Comparison of ENCODE assay signal across 16 cellular contexts in the genomic region with DNA sequence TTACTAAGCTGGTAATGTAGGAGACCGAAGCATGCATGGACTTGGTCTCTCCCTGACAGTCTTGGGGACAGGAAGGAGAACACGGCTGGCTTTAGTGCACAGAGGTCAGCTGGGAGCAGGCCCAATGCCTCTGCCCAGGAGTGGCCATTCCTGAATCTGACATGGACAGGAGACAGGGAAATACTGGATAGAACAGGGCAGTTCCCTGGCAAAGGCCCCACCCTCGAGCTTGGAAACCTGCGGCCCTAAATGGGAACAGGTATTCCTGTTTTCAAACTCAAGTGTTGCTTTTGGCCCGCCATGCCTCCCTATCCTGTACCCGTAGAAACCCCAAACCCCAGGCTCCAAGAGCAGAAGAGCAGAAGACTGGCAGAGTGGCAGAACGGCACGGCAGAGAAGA.
A peak's percentile ranks its signal among the peaks of the same experiment; 100 is the strongest.
DNase-seq lines count a peak whose midpoint lies in the region; ATAC-seq and TF ChIP-seq lines count a peak whose summit lies in the region.
"Had no signal": no experiment of that assay in that cellular context is flagged by ENCODE, and none has a peak within 500 bp of the region (broad histone marks: within the 10 kb centered on the region; RNA-seq: fewer than 3 reads in every experiment).

No MANE protein-coding gene starts in this region.

- TF ChIP-seq POLR2A in esophagus squamous epithelium (IDR thresholded peaks at IDR 0.05): no peak

- WGBS in esophagus squamous epithelium, 2 donors: 68 to 74% methylated on average over 7 to 8 of the region's 8 CpGs

- peak overlapping the region in 3 of 4 donors; percentile 52 to 66 (median 63) for H3K27ac ChIP-seq in esophagus squamous epithelium
- H3K27ac ChIP-seq: C4-2B had no signal

- H3K36me3 Mint-ChIP-seq in natural killer cell (no peaks in the 10 kb centered on the region), progenitor cell of endocrine pancreas (ENCODE audit: insufficient read depth) (peaks cover 15% of the 10 kb centered on the region)
- no peaks in the 10 kb centered on the region for H3K36me3 Mint-ChIP-seq in natural killer cell treated with Interleukin-12 subunit alpha and Interleukin-12 subunit beta and Interleukin-15 and Interleukin-18, amount 100 ng/mL, for 72 hours
- H3K36me3 Mint-ChIP-seq: CD4-positive, alpha-beta memory T cell had no signal

- TF ChIP-seq CTCF in natural killer cell (IDR thresholded peaks at IDR 0.05) (no peak), esophagus squamous epithelium (IDR thresholded peaks at IDR 0.05) (no peak), progenitor cell of endocrine pancreas (IDR thresholded peaks at IDR 0.05; ENCODE audit: unreplicated experiment) (no peak), GM13976 (IDR thresholded peaks at IDR 0.05; ENCODE audit: borderline replicate concordance, control extremely low read depth, extremely low read depth, insufficient read depth, missing control alignments) (no peak)

- DNase-seq in natural killer cell (no peak), esophagus squamous epithelium (lab: John Stamatoyannopoulos, UW) (no peak), progenitor cell of endocrine pancreas (ENCODE audit: low spot score, unreplicated experiment) (no peak), NCI-H187 (lab: John Stamatoyannopoulos, UW) (no peak), GM13976 (ENCODE audit: low spot score) (no peak)
- no peak for DNase-seq in natural killer cell treated with Interleukin-12 subunit alpha and Interleukin-12 subunit beta and Interleukin-15 and Interleukin-18, amount 100 ng/mL, for 72 hours (ENCODE audit: low spot score)
- DNase-seq: ACHN; CD4-positive, alpha-beta memory T cell; DMS153; DMS79 treated with DMSO at 0.1 percent for 48 hours; GDM1; GOT3; H9 had no signal

- H3K27ac Mint-ChIP-seq in natural killer cell (no peak overlapping the region), progenitor cell of endocrine pancreas (peak overlapping the region; percentile 45)
- no peak overlapping the region for H3K27ac Mint-ChIP-seq in natural killer cell treated with Interleukin-12 subunit alpha and Interleukin-12 subunit beta and Interleukin-15 and Interleukin-18, amount 100 ng/mL, for 72 hours
- H3K27ac Mint-ChIP-seq: CD4-positive, alpha-beta memory T cell; H9 had no signal

- peaks cover 0 to 8% (median 0%) of the 10 kb centered on the region in 3 donors for H3K36me3 ChIP-seq in esophagus squamous epithelium

- no peaks in the 10 kb centered on the region for H3K9me3 Mint-ChIP-seq in natural killer cell
- H3K9me3 Mint-ChIP-seq in natural killer cell treated with Interleukin-12 subunit alpha and Interleukin-12 subunit beta and Interleukin-15 and Interleukin-18, amount 100 ng/mL, for 72 hours: no peaks in the 10 kb centered on the region
- no peaks in the 10 kb centered on the region for H3K9me3 Mint-ChIP-seq in progenitor cell of endocrine pancreas (ENCODE audit: low read depth)
- H3K9me3 Mint-ChIP-seq: CD4-positive, alpha-beta memory T cell had no signal

- H3K4me1 Mint-ChIP-seq in natural killer cell (peaks cover 74 to 85% of the 10 kb centered on the region in 2 donors), progenitor cell of endocrine pancreas (ENCODE audit: low read depth) (peaks cover 50% of the 10 kb centered on the region)
- H3K4me1 Mint-ChIP-seq in natural killer cell treated with Interleukin-12 subunit alpha and Interleukin-12 subunit beta and Interleukin-15 and Interleukin-18, amount 100 ng/mL, for 72 hours (ENCODE audit: low read depth in 2 of 2): peaks cover 46 to 64% of the 10 kb centered on the region in 2 donors

- intact Hi-C loops in natural killer cell (cut with micrococcal nuclease): no loop called here
- intact Hi-C loops in esophagus squamous epithelium (cut with DNase I): no loop called here

- H3K4me3 Mint-ChIP-seq in natural killer cell: peak overlapping the region; percentile 80
- H3K4me3 Mint-ChIP-seq in natural killer cell treated with Interleukin-12 subunit alpha and Interleukin-12 subunit beta and Interleukin-15 and Interleukin-18, amount 100 ng/mL, for 72 hours: no peak overlapping the region
- no peak overlapping the region for H3K4me3 Mint-ChIP-seq in progenitor cell of endocrine pancreas (ENCODE audit: low read depth)
- H3K4me3 Mint-ChIP-seq: H9 had no signal

- H3K4me3 ChIP-seq in esophagus squamous epithelium: no peak overlapping the region
- H3K4me3 ChIP-seq: K562 had no signal

- ATAC-seq in natural killer cell (no peak), HG03159 (IDR thresholded peaks at IDR 0.05; ENCODE audit: unreplicated experiment) (no peak)
- no peak for ATAC-seq in natural killer cell treated with Interleukin-12 subunit alpha and Interleukin-12 subunit beta and Interleukin-15 and Interleukin-18, amount 100 ng/mL, for 72 hours
- ATAC-seq: K562 had no signal

- H3K27me3 Mint-ChIP-seq in natural killer cell (ENCODE audit: low read depth in 2 of 2) (no peaks in the 10 kb centered on the region), progenitor cell of endocrine pancreas (no peaks in the 10 kb centered on the region)
- H3K27me3 Mint-ChIP-seq in natural killer cell treated with Interleukin-12 subunit alpha and Interleukin-12 subunit beta and Interleukin-15 and Interleukin-18, amount 100 ng/mL, for 72 hours: no peaks in the 10 kb centered on the region
- H3K27me3 Mint-ChIP-seq: CD4-positive, alpha-beta memory T cell had no signal

- H3K9me3 ChIP-seq in esophagus squamous epithelium: no peaks in the 10 kb centered on the region

- in situ Hi-C loops in GM13976 (cut with MboI; ENCODE audit: low sequenced_read_pairs, unreplicated experiment): no loop called here

- H3K4me1 ChIP-seq in esophagus squamous epithelium: peaks cover 25 to 71% (median 29%) of the 10 kb centered on the region in 3 donors

- no peaks in the 10 kb centered on the region for H3K27me3 ChIP-seq in esophagus squamous epithelium
